ENCODE assay signal across 1 cellular context in the genomic region with DNA sequence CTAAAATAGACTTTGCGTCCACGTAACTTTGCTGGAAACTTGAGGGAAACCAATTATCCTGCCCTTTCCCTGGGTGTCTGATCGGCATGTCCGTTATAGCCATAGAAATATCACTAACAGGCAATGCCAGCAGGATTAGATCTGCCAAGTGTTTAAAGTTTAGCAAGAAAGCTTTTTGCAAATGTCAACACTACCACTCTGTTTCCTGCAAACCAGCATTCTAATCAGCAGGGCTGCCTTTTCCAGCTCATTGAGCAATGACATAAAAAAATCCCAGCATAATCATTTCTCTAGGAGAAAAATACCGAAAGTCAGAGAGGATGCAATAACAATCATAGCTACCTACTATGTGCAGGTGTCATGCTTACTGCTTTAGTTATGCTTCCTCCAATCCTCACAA.
TF ChIP-seq lines count a peak whose summit lies in the region.

No MANE protein-coding gene starts in this region.

TF ChIP-seq in SK-N-SH, 30 proteins besides CTCF, POLR2A, EP300 and RAD21 (continued from another document):
- TF ChIP-seq, protein P1, sequence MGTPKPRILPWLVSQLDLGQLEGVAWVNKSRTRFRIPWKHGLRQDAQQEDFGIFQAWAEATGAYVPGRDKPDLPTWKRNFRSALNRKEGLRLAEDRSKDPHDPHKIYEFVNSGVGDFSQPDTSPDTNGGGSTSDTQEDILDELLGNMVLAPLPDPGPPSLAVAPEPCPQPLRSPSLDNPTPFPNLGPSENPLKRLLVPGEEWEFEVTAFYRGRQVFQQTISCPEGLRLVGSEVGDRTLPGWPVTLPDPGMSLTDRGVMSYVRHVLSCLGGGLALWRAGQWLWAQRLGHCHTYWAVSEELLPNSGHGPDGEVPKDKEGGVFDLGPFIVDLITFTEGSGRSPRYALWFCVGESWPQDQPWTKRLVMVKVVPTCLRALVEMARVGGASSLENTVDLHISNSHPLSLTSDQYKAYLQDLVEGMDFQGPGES (IDR thresholded peaks at IDR 0.05; ENCODE audit: low read depth, low read length) = no peak
- no peak for TF ChIP-seq FOXM1 (IDR thresholded peaks at IDR 0.05; ENCODE audit: low read depth)
TF ChIP-seq in SK-N-SH: peak in this region for 0.
